1 cellular context compared by ENCODE assay signal in the genomic region with DNA sequence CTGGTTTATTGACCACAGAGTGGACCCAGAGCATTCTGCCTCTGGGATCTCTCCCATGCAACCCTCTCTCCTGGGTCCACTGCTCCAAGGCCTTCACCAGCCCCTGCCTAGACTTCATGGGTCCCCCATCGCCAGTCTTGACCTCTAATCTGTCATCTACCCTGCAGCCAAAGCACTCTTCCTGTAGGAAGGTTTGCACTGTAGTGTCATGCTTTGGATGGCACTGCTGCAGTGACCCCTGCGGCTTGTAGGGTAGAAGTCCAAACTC.
TF ChIP-seq lines count a peak whose summit lies in the region.

No MANE protein-coding gene starts in this region.

TF ChIP-seq in SK-N-SH treated with all-trans-retinoic acid at 6 μM for 48 hours, 23 proteins besides CTCF, POLR2A, EP300 and RAD21 (continued from another document):
- TF ChIP-seq, protein P1, sequence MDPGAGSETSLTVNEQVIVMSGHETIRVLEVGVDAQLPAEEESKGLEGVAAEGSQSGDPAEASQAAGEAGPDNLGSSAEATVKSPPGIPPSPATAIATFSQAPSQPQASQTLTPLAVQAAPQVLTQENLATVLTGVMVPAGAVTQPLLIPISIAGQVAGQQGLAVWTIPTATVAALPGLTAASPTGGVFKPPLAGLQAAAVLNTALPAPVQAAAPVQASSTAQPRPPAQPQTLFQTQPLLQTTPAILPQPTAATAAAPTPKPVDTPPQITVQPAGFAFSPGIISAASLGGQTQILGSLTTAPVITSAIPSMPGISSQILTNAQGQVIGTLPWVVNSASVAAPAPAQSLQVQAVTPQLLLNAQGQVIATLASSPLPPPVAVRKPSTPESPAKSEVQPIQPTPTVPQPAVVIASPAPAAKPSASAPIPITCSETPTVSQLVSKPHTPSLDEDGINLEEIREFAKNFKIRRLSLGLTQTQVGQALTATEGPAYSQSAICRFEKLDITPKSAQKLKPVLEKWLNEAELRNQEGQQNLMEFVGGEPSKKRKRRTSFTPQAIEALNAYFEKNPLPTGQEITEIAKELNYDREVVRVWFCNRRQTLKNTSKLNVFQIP (CRISPR knock-in tag; IDR thresholded peaks at IDR 0.05; ENCODE audit: borderline replicate concordance, low read depth), result no peak
- TF ChIP-seq, protein P2, sequence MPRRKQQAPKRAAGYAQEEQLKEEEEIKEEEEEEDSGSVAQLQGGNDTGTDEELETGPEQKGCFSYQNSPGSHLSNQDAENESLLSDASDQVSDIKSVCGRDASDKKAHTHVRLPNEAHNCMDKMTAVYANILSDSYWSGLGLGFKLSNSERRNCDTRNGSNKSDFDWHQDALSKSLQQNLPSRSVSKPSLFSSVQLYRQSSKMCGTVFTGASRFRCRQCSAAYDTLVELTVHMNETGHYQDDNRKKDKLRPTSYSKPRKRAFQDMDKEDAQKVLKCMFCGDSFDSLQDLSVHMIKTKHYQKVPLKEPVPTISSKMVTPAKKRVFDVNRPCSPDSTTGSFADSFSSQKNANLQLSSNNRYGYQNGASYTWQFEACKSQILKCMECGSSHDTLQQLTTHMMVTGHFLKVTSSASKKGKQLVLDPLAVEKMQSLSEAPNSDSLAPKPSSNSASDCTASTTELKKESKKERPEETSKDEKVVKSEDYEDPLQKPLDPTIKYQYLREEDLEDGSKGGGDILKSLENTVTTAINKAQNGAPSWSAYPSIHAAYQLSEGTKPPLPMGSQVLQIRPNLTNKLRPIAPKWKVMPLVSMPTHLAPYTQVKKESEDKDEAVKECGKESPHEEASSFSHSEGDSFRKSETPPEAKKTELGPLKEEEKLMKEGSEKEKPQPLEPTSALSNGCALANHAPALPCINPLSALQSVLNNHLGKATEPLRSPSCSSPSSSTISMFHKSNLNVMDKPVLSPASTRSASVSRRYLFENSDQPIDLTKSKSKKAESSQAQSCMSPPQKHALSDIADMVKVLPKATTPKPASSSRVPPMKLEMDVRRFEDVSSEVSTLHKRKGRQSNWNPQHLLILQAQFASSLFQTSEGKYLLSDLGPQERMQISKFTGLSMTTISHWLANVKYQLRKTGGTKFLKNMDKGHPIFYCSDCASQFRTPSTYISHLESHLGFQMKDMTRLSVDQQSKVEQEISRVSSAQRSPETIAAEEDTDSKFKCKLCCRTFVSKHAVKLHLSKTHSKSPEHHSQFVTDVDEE (CRISPR knock-in tag; IDR thresholded peaks at IDR 0.05), result no peak
- TF ChIP-seq ZC3H10 (CRISPR knock-in tag; IDR thresholded peaks at IDR 0.05), result no peak
- TF ChIP-seq, protein P3, sequence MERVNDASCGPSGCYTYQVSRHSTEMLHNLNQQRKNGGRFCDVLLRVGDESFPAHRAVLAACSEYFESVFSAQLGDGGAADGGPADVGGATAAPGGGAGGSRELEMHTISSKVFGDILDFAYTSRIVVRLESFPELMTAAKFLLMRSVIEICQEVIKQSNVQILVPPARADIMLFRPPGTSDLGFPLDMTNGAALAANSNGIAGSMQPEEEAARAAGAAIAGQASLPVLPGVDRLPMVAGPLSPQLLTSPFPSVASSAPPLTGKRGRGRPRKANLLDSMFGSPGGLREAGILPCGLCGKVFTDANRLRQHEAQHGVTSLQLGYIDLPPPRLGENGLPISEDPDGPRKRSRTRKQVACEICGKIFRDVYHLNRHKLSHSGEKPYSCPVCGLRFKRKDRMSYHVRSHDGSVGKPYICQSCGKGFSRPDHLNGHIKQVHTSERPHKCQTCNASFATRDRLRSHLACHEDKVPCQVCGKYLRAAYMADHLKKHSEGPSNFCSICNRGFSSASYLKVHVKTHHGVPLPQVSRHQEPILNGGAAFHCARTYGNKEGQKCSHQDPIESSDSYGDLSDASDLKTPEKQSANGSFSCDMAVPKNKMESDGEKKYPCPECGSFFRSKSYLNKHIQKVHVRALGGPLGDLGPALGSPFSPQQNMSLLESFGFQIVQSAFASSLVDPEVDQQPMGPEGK (CRISPR knock-in tag; IDR thresholded peaks at IDR 0.05; ENCODE audit: borderline replicate concordance), result no peak
TF ChIP-seq in SK-N-SH treated with all-trans-retinoic acid at 6 μM for 48 hours: peak in this region for 0.
